Comparison of ENCODE assay signal across 40 cellular contexts in genomic region chr19:536881-537404, GRCh38. TPM values are rescaled to one million over a fixed set of nuclear protein-coding genes. Genes with fewer than 3 reads are reported as not detected.
DNase-seq lines count a peak whose midpoint lies in the region; ATAC-seq, FAIRE-seq and TF ChIP-seq lines count a peak whose summit lies in the region.
"Had no signal": no experiment of that assay in that cellular context is flagged by ENCODE, and none has a peak within 500 bp of the region (broad histone marks: within the 10 kb centered on the region; RNA-seq: fewer than 3 reads in every experiment).

No MANE protein-coding gene starts in this region.

- no peak overlapping the region for H3K14ac ChIP-seq in neuronal stem cell (ENCODE audit: low read length)

- no peak overlapping the region for H2BK5ac ChIP-seq in neuronal stem cell (ENCODE audit: low read length)

- H3K4me3 ChIP-seq in right cardiac atrium (ENCODE audit: low read length) (no peak overlapping the region), kidney (ENCODE audit: low read length in 2 of 2) (no peak overlapping the region), lower lobe of right lung (no peak overlapping the region), neuronal stem cell (ENCODE audit: low read length in 2 of 2) (no peak overlapping the region), Peyer's patch (no peak overlapping the region)
- H3K4me3 ChIP-seq: A549; BLaER1; BLaER1 treated with 17β-estradiol and CSF1 and Interleukin-3, amounts not matched to agents 10 nM and 100 nM had no signal

- no peak for TF ChIP-seq CTCF in kidney (IDR thresholded peaks at IDR 0.05; ENCODE audit: borderline replicate concordance, extremely low read depth, insufficient read depth)
- TF ChIP-seq CTCF in lower lobe of right lung (IDR thresholded peaks at IDR 0.05): no peak
- no peak for TF ChIP-seq CTCF in Peyer's patch (IDR thresholded peaks at IDR 0.05)

- no peaks in the 10 kb centered on the region for H3K9me3 ChIP-seq in right cardiac atrium (ENCODE audit: control insufficient read depth, low read length)
- H3K9me3 ChIP-seq in kidney (ENCODE audit: control insufficient read depth in 1 of 2, low read length in 2 of 2): no peaks in the 10 kb centered on the region
- no peaks in the 10 kb centered on the region for H3K9me3 ChIP-seq in lower lobe of right lung
- no peaks in the 10 kb centered on the region for H3K9me3 ChIP-seq in neuronal stem cell (replicated peaks in 1 of 2; ENCODE audit: control insufficient read depth in 2 of 2, insufficient read depth in 1 of 2, low read depth in 1 of 2, low read length in 2 of 2)
- no peaks in the 10 kb centered on the region for H3K9me3 ChIP-seq in Peyer's patch
- H3K9me3 ChIP-seq: A549; BE2C; BLaER1; BLaER1 treated with 17β-estradiol and CSF1 and Interleukin-3, amounts not matched to agents 10 nM and 100 nM; Caco-2 had no signal

- H3K23ac ChIP-seq in neuronal stem cell (ENCODE audit: low read depth, low read length, poor library complexity): peak overlapping the region; percentile 85

- no peak overlapping the region for H4K8ac ChIP-seq in neuronal stem cell (ENCODE audit: low read depth, low read length)

- ATAC-seq in right cardiac atrium (no peak), lower lobe of right lung (no peak)
- ATAC-seq: A549; CD8-positive, alpha-beta T cell had no signal

- 88% methylated on average over 26 of the region's 26 CpGs for WGBS in right cardiac atrium
- WGBS in neuronal stem cell (ENCODE audit: extremely low coverage in 2 of 2, insufficient read length in 2 of 2, insufficient replicate concordance in 1 of 2), 2 donors: no CpG with 5 or more reads among the region's 26 CpGs

- H2BK120ac ChIP-seq in neuronal stem cell (ENCODE audit: low read depth, low read length): no peak overlapping the region

- peak in 2 of 3 donors; percentile 38 to 61 for DNase-seq in right cardiac atrium
- DNase-seq in cardiac septum (ENCODE audit: low spot score): no peak
- DNase-seq in kidney: peak; percentile 72
- DNase-seq in lower lobe of right lung: no peak
- DNase-seq in neuronal stem cell (ENCODE audit: low spot score): no peak
- no peak for DNase-seq in NCI-H1092 treated with DMSO at 0.1 percent for 48 hours (lab: John Stamatoyannopoulos, UW)
- no peak for DNase-seq in Peyer's patch
- no peak for DNase-seq in inferior parietal cortex (ENCODE audit: extremely low spot score)
- DNase-seq: 8988T; ACHN; AML-193; BE2C; C1 segment of cervical spinal cord; Caco-2; Calu3; CD4-positive, alpha-beta memory T cell; CD4-positive, alpha-beta T cell; CD4-positive, CD25-positive, alpha-beta regulatory T cell; CD8-positive, alpha-beta memory T cell; CD8-positive, alpha-beta T cell; COR-L47; DMS 273 treated with DMSO at 0.1 percent for 48 hours; DMS153; DMS53; DMS79; DMS79 treated with DMSO at 0.1 percent for 48 hours; DND-41; EL had no signal

- H3K36me3 ChIP-seq in kidney (ENCODE audit: control insufficient read depth in 1 of 2, insufficient read depth in 2 of 2, low read length in 2 of 2): peaks cover 5 to 17% of the 10 kb centered on the region in 2 donors
- H3K36me3 ChIP-seq in lower lobe of right lung: peaks cover 52% of the 10 kb centered on the region
- H3K36me3 ChIP-seq in neuronal stem cell (replicated peaks in 1 of 2; ENCODE audit: control insufficient read depth in 2 of 2, insufficient read depth in 2 of 2, low read length in 2 of 2): peaks cover 43 to 73% of the 10 kb centered on the region in 2 donors
- peaks cover 0 to 56% (median 0%) of the 10 kb centered on the region in 3 donors for H3K36me3 ChIP-seq in Peyer's patch

- peak overlapping the region; percentile 58 for H2BK12ac ChIP-seq in neuronal stem cell (ENCODE audit: low read length)

- no peak overlapping the region for H3K9ac ChIP-seq in kidney (ENCODE audit: low read length in 2 of 2)
- H3K9ac ChIP-seq in neuronal stem cell (ENCODE audit: low read depth, low read length, poor library complexity): no peak overlapping the region
- H3K9ac ChIP-seq: BLaER1; BLaER1 treated with 17β-estradiol and CSF1 and Interleukin-3, amounts not matched to agents 10 nM and 100 nM had no signal

- no peak for FAIRE-seq in kidney (lab: Jason Lieb, UNC)
- FAIRE-seq: A204.1, A549, D721Med had no signal

- H3K18ac ChIP-seq in neuronal stem cell (ENCODE audit: low read length): no peak overlapping the region

- intact Hi-C loops in right cardiac atrium (cut with DNase I): no loop called here
- intact Hi-C loops in cardiac septum (cut with DNase I): no loop called here
- intact Hi-C loops in kidney (cut with DNase I): no loop called here
- intact Hi-C loops in lower lobe of right lung (cut with DNase I): no loop called here

- H3K4me2 ChIP-seq in neuronal stem cell (ENCODE audit: insufficient read depth, low read length, poor library complexity, severe bottlenecking): no peak overlapping the region
- H3K4me2 ChIP-seq: A549, BLaER1 had no signal

- H3K4ac ChIP-seq in neuronal stem cell (ENCODE audit: low read length): no peak overlapping the region

- H2AFZ ChIP-seq in neuronal stem cell (ENCODE audit: low read length): no peak overlapping the region

- H3K27me3 ChIP-seq in right cardiac atrium (ENCODE audit: control insufficient read depth, insufficient read depth): no peaks in the 10 kb centered on the region
- H3K27me3 ChIP-seq in lower lobe of right lung (ENCODE audit: low read depth): no peaks in the 10 kb centered on the region
- H3K27me3 ChIP-seq in neuronal stem cell (ENCODE audit: control insufficient read depth in 3 of 3, insufficient read depth in 3 of 3, low read depth in 1 of 3, low read length in 3 of 3): no peaks in the 10 kb centered on the region
- no peaks in the 10 kb centered on the region for H3K27me3 ChIP-seq in Peyer's patch
- H3K27me3 ChIP-seq: BE2C; BLaER1; BLaER1 treated with 17β-estradiol and CSF1 and Interleukin-3, amounts not matched to agents 10 nM and 100 nM had no signal

- no peak overlapping the region for H2AK5ac ChIP-seq in neuronal stem cell (ENCODE audit: low read depth, low read length)

- no peak overlapping the region for H4K91ac ChIP-seq in neuronal stem cell (ENCODE audit: low read depth, low read length, poor library complexity)

- TF ChIP-seq POLR2A in Peyer's patch (IDR thresholded peaks at IDR 0.05): no peak

- no peak overlapping the region for H2BK15ac ChIP-seq in neuronal stem cell (ENCODE audit: low read length)

- peaks cover 50% of the 10 kb centered on the region for H3K79me1 ChIP-seq in neuronal stem cell (ENCODE audit: low read depth, low read length)

- H3K27ac ChIP-seq in right cardiac atrium (ENCODE audit: low read length): no peak overlapping the region
- H3K27ac ChIP-seq in kidney (ENCODE audit: low read depth in 2 of 2, low read length in 2 of 2): no peak overlapping the region
- peak overlapping the region; percentile 24 for H3K27ac ChIP-seq in lower lobe of right lung
- no peak overlapping the region for H3K27ac ChIP-seq in neuronal stem cell (replicated peaks; ENCODE audit: low read length)
- H3K27ac ChIP-seq in Peyer's patch: no peak overlapping the region
- H3K27ac ChIP-seq: 22Rv1; A549; BLaER1; BLaER1 treated with 17β-estradiol and CSF1 and Interleukin-3, amounts not matched to agents 10 nM and 100 nM had no signal

- peaks cover 9% of the 10 kb centered on the region for H3K4me1 ChIP-seq in right cardiac atrium (ENCODE audit: control insufficient read depth, insufficient read depth, low read length)
- peaks cover 0 to 17% of the 10 kb centered on the region in 2 donors for H3K4me1 ChIP-seq in kidney (ENCODE audit: control insufficient read depth in 1 of 2, insufficient read depth in 1 of 2, low read depth in 1 of 2, low read length in 2 of 2)
- peaks cover 26% of the 10 kb centered on the region for H3K4me1 ChIP-seq in lower lobe of right lung
- H3K4me1 ChIP-seq in neuronal stem cell (ENCODE audit: control insufficient read depth in 2 of 2, insufficient read depth in 1 of 2, low read depth in 1 of 2, low read length in 2 of 2): peaks cover 6 to 11% of the 10 kb centered on the region in 2 donors
- H3K4me1 ChIP-seq in Peyer's patch: peaks cover 4 to 18% (median 13%) of the 10 kb centered on the region in 4 donors

RNA-seq across cellular contexts. Expression of gene CDC34, which starts 5.4 kb away (rescaled TPM):
- total RNA-seq in right cardiac atrium (10 to 100 TPM; 66.8 to 78.4 (median 74.3) TPM), cardiac septum (78.2 TPM), kidney (33.8 TPM), lower lobe of right lung (40.0 TPM), Peyer's patch (10 to 100 TPM; 65.6 to 91.1 (median 75.2) TPM)
- polyA plus RNA-seq in right cardiac atrium (95.8 TPM), kidney (ENCODE audit: insufficient read depth, low read depth, low replicate concordance) (72.3 TPM)
- 109 TPM for polyA plus RNA-seq in neuronal stem cell (2013, experiment 1 of 2)
- 105 TPM for polyA plus RNA-seq in neuronal stem cell (2013, experiment 2 of 2)

RNA-seq across cellular contexts. Expression of gene GZMM, which starts 6.9 kb away (rescaled TPM):
- under 1 TPM in 2 of 4 donors, not detected in 2; 0.26 to 0.32 TPM for total RNA-seq in right cardiac atrium
- 0.43 TPM for polyA plus RNA-seq in right cardiac atrium
- total RNA-seq in cardiac septum: 0.43 TPM
- 2.8 TPM for total RNA-seq in kidney
- polyA plus RNA-seq in kidney (ENCODE audit: insufficient read depth, low read depth, low replicate concordance): not detected
- 3.6 TPM for total RNA-seq in lower lobe of right lung
- polyA plus RNA-seq in neuronal stem cell (2013, experiment 1 of 2): 0.04 TPM
- 0.06 TPM for polyA plus RNA-seq in neuronal stem cell (2013, experiment 2 of 2)
- 1 to 10 TPM in 2 of 4 donors, not detected in 2; 2.8 to 4.0 TPM for total RNA-seq in Peyer's patch
- total RNA-seq: A172, B cell, Caco-2, Calu3 had no signal
- polyA plus RNA-seq: A549, AG04450, BJ had no signal

RNA-seq across cellular contexts. Expression of gene TPGS1, which starts 29.6 kb away (rescaled TPM):
- total RNA-seq in right cardiac atrium: 10 to 100 TPM; 10.9 to 15.6 (median 14.7) TPM
- polyA plus RNA-seq in right cardiac atrium: 21.3 TPM
- 11.2 TPM for total RNA-seq in cardiac septum
- 23.1 TPM for total RNA-seq in kidney
- polyA plus RNA-seq in kidney (ENCODE audit: insufficient read depth, low read depth, low replicate concordance): 17.9 TPM
- 18.8 TPM for total RNA-seq in lower lobe of right lung
- polyA plus RNA-seq in neuronal stem cell (2013, experiment 1 of 2): 6.3 TPM
- polyA plus RNA-seq in neuronal stem cell (2013, experiment 2 of 2): 6.2 TPM
- total RNA-seq in Peyer's patch: 10 to 100 TPM; 11.6 to 35.7 (median 24.2) TPM

RNA-seq across cellular contexts. Expression of gene BSG, which starts 35.5 kb away (rescaled TPM):
- total RNA-seq in right cardiac atrium (1,000 to 10,000 TPM; 1,142 to 1,510 (median 1,274) TPM), cardiac septum (1,183 TPM), kidney (554 TPM), lower lobe of right lung (366 TPM), Peyer's patch (100 to 1,000 TPM; 149 to 501 (median 469) TPM)
- polyA plus RNA-seq in right cardiac atrium (1,705 TPM), kidney (ENCODE audit: insufficient read depth, low read depth, low replicate concordance) (984 TPM)
- 596 TPM for polyA plus RNA-seq in neuronal stem cell (2013, experiment 1 of 2)
- 585 TPM for polyA plus RNA-seq in neuronal stem cell (2013, experiment 2 of 2)

RNA-seq across cellular contexts. Expression of gene MADCAM1, which starts 40.7 kb away (rescaled TPM):
- total RNA-seq in right cardiac atrium (under 1 TPM; 0.28 to 0.59 (median 0.36) TPM), cardiac septum (0.40 TPM), kidney (0.50 TPM), lower lobe of right lung (0.92 TPM), Peyer's patch (10 to 100 TPM in 1 of 4 donors, 1 to 10 TPM in 3; 1.4 to 25.6 (median 5.1) TPM)
- polyA plus RNA-seq in right cardiac atrium (0.27 TPM), kidney (ENCODE audit: insufficient read depth, low read depth, low replicate concordance) (0.77 TPM)
- 0.89 TPM for polyA plus RNA-seq in neuronal stem cell (2013, experiment 1 of 2)
- polyA plus RNA-seq in neuronal stem cell (2013, experiment 2 of 2): 0.91 TPM
- total RNA-seq: Daoy had no signal
- polyA plus RNA-seq: AG04450, CD14-positive monocyte had no signal

Comparison
In these comparisons a context has a peak if more than half of its experiments do, and no peak if none do; other contexts are left out.
1. DNase-seq: peak in right cardiac atrium (2 of 3) and kidney (single experiment); none in cardiac septum (single experiment), lower lobe of right lung (single experiment), neuronal stem cell (single experiment), NCI-H1092 treated with DMSO at 0.1 percent for 48 hours (single experiment), Peyer's patch (0 of 3) and inferior parietal cortex (single experiment).